9 cellular contexts compared by ENCODE assay signal in genomic region chr22:36378080-36378788, GRCh38. TPM values are rescaled to one million over a fixed set of nuclear protein-coding genes. Genes with fewer than 3 reads are reported as not detected.
A peak's percentile ranks its signal among the peaks of the same experiment; 100 is the strongest.
DNase-seq lines count a peak whose midpoint lies in the region; ATAC-seq and TF ChIP-seq lines count a peak whose summit lies in the region.
"Had no signal": no experiment of that assay in that cellular context is flagged by ENCODE, and none has a peak within 500 bp of the region (broad histone marks: within the 10 kb centered on the region; RNA-seq: fewer than 3 reads in every experiment).

No MANE protein-coding gene starts in this region.

- no peak for TF ChIP-seq CTCF in right atrium auricular region (IDR thresholded peaks at IDR 0.05)
- TF ChIP-seq CTCF in natural killer cell (IDR thresholded peaks at IDR 0.05) = no peak
- no peak for TF ChIP-seq CTCF in uterus (IDR thresholded peaks at IDR 0.05)

- H3K4me1 Mint-ChIP-seq in central memory CD8-positive, alpha-beta T cell = peaks cover 76% of the 10 kb centered on the region
- peaks cover 64 to 70% of the 10 kb centered on the region in 2 donors for H3K4me1 Mint-ChIP-seq in natural killer cell

- peaks cover 60% of the 10 kb centered on the region for H3K36me3 ChIP-seq in right atrium auricular region
- H3K36me3 ChIP-seq in uterus = no peaks in the 10 kb centered on the region

- peaks cover 45% of the 10 kb centered on the region for H3K36me3 Mint-ChIP-seq in central memory CD8-positive, alpha-beta T cell (ENCODE audit: insufficient read depth)
- no peaks in the 10 kb centered on the region for H3K36me3 Mint-ChIP-seq in natural killer cell

- H3K4me1 ChIP-seq in right atrium auricular region (peaks cover 0 to 99% of the 10 kb centered on the region in 2 donors), uterus (peaks cover 29 to 59% of the 10 kb centered on the region in 2 donors)

- DNase-seq in right atrium auricular region (ENCODE audit: low spot score) (no peak), left cardiac atrium (no peak), natural killer cell (no peak), uterus (no peak), AG20443 (ENCODE audit: low spot score) (no peak), DMS53 (lab: John Stamatoyannopoulos, UW) (no peak)
- DNase-seq in central memory CD8-positive, alpha-beta T cell (ENCODE audit: low spot score in 2 of 2) = no peak
- DNase-seq: SHP77 treated with DMSO at 0.1 percent for 48 hours had no signal

- H3K9me3 ChIP-seq in right atrium auricular region (no peaks in the 10 kb centered on the region), uterus (no peaks in the 10 kb centered on the region)

- H3K27ac ChIP-seq in right atrium auricular region = peak overlapping the region; percentile 68 to 87
- peak overlapping the region; percentile 96 to 98 for H3K27ac ChIP-seq in uterus

- H3K4me3 ChIP-seq in right atrium auricular region = no peak overlapping the region
- no peak overlapping the region for H3K4me3 ChIP-seq in uterus

- no peak for TF ChIP-seq POLR2A in uterus (IDR thresholded peaks at IDR 0.05)

- no peak for ATAC-seq in left cardiac atrium
- no peak for ATAC-seq in central memory CD8-positive, alpha-beta T cell (replicated peaks; ENCODE audit: extremely low read depth, poor library complexity, severe bottlenecking)
- ATAC-seq in natural killer cell = no peak
- ATAC-seq in GM19452 (IDR thresholded peaks at IDR 0.05; ENCODE audit: unreplicated experiment) = no peak

- H3K27me3 Mint-ChIP-seq in central memory CD8-positive, alpha-beta T cell = no peaks in the 10 kb centered on the region
- H3K27me3 Mint-ChIP-seq in natural killer cell (ENCODE audit: low read depth in 2 of 2) = no peaks in the 10 kb centered on the region

- H3K9me3 Mint-ChIP-seq in central memory CD8-positive, alpha-beta T cell = no peaks in the 10 kb centered on the region
- no peaks in the 10 kb centered on the region for H3K9me3 Mint-ChIP-seq in natural killer cell

- peak overlapping the region; percentile 99 for H3K27ac Mint-ChIP-seq in central memory CD8-positive, alpha-beta T cell (ENCODE audit: low read depth)
- H3K27ac Mint-ChIP-seq in natural killer cell = peak overlapping the region; percentile 90 to 100

- H3K4me3 Mint-ChIP-seq in central memory CD8-positive, alpha-beta T cell = peak overlapping the region; percentile 83
- peak overlapping the region; percentile 91 for H3K4me3 Mint-ChIP-seq in natural killer cell

- intact Hi-C loops in left cardiac atrium (cut with DNase I) (no loop called here), natural killer cell (cut with micrococcal nuclease) (no loop called here), uterus (cut with DNase I; ENCODE audit: low total_unique reads) (no loop called here)

- H3K27me3 ChIP-seq in right atrium auricular region (no peaks in the 10 kb centered on the region), uterus (no peaks in the 10 kb centered on the region)

RNA-seq across cellular contexts. Expression of gene MYH9, which starts 9.5 kb away (rescaled TPM):
- total RNA-seq in right atrium auricular region (100 to 1,000 TPM; 125 to 229 TPM), left cardiac atrium (100 to 1,000 TPM; 225 to 367 TPM), natural killer cell (1,000 to 10,000 TPM in 1 of 3 donors, 100 to 1,000 TPM in 2; 803 to 1,038 (median 808) TPM), uterus (1,000 to 10,000 TPM in 1 of 4 donors, 100 to 1,000 TPM in 3; 215 to 1,171 (median 400) TPM)
